Comparison of ENCODE assay signal across 8 cellular contexts in genomic region chrX:51893931-51894696, GRCh38. TPM values are rescaled to one million over a fixed set of nuclear protein-coding genes. Genes with fewer than 3 reads are reported as not detected.
A peak's percentile ranks its signal among the peaks of the same experiment; 100 is the strongest.
DNase-seq lines count a peak whose midpoint lies in the region; ATAC-seq and TF ChIP-seq lines count a peak whose summit lies in the region.

No MANE protein-coding gene starts in this region.

- no peak for DNase-seq in CD4-positive, alpha-beta T cell
- DNase-seq in Karpas-422 (peak; percentile 44), fibroblast of peridontal ligament (ENCODE audit: extremely low read depth) (peak; percentile 32), neural crest cell (ENCODE audit: low read depth, low spot score) (peak; percentile 21), T-helper 9 cell (no peak)
- peak; percentile 17 for DNase-seq in activated CD4-positive, alpha-beta memory T cell treated with anti-CD3 and anti-CD28 coated beads, Interleukin-2, amount 10 ng/mL, durations not matched to agents 7 days and 5 days

- intact Hi-C loops in CD4-positive, alpha-beta T cell (cut with DNase I, micrococcal nuclease) = loop anchor here in 1 of 2 experiments (5.0 kb wide), 1 partner anchor 368 kb away; no protein-coding TSS in a partner anchor

- H3K27ac Mint-ChIP-seq in CD4-positive, alpha-beta T cell = peak overlapping the region; percentile 78
- peak overlapping the region; percentile 58 for H3K27ac Mint-ChIP-seq in activated CD4-positive, alpha-beta memory T cell treated with anti-CD3 and anti-CD28 coated beads, Interleukin-2, amount 10 ng/mL, durations not matched to agents 7 days and 5 days
- peak overlapping the region; percentile 87 for H3K27ac Mint-ChIP-seq in neural crest cell (ENCODE audit: unreplicated experiment)

- peak overlapping the region; percentile 73 for H3K4me3 ChIP-seq in Karpas-422 (ENCODE audit: low read length)

- no peak overlapping the region for H2AFZ ChIP-seq in Karpas-422 (ENCODE audit: low read length)

- H4K20me1 ChIP-seq in Karpas-422 (ENCODE audit: insufficient read depth, low read depth, low read length) = no peaks in the 10 kb centered on the region

- no peaks in the 10 kb centered on the region for H3K27me3 ChIP-seq in CD4-positive, alpha-beta T cell (ENCODE audit: control insufficient read depth, insufficient read depth, low read length)
- no peaks in the 10 kb centered on the region for H3K27me3 ChIP-seq in Karpas-422 (ENCODE audit: low read length)

- TF ChIP-seq CTCF in CD4-positive, alpha-beta T cell (IDR thresholded peaks at IDR 0.05) = no peak
- no peak for TF ChIP-seq CTCF in neural crest cell (conservative IDR thresholded peaks at IDR 0.05)

- H3K4me3 Mint-ChIP-seq in CD4-positive, alpha-beta T cell = peak overlapping the region; percentile 95
- peak overlapping the region; percentile 88 for H3K4me3 Mint-ChIP-seq in activated CD4-positive, alpha-beta memory T cell treated with anti-CD3 and anti-CD28 coated beads, Interleukin-2, amount 10 ng/mL, durations not matched to agents 7 days and 5 days
- peak overlapping the region; percentile 94 for H3K4me3 Mint-ChIP-seq in neural crest cell

- no peaks in the 10 kb centered on the region for H3K9me3 ChIP-seq in CD4-positive, alpha-beta T cell (ENCODE audit: control insufficient read depth, low read length)
- H3K9me3 ChIP-seq in Karpas-422 (ENCODE audit: low read length) = no peaks in the 10 kb centered on the region

- peaks cover 14% of the 10 kb centered on the region for H3K79me2 ChIP-seq in Karpas-422 (ENCODE audit: low read length)

- no peaks in the 10 kb centered on the region for H3K27me3 Mint-ChIP-seq in CD4-positive, alpha-beta T cell
- H3K27me3 Mint-ChIP-seq in activated CD4-positive, alpha-beta memory T cell treated with anti-CD3 and anti-CD28 coated beads, Interleukin-2, amount 10 ng/mL, durations not matched to agents 7 days and 5 days = no peaks in the 10 kb centered on the region
- H3K27me3 Mint-ChIP-seq in neural crest cell (ENCODE audit: low read depth) = peaks cover 3% of the 10 kb centered on the region

- H3K4me1 Mint-ChIP-seq in CD4-positive, alpha-beta T cell (ENCODE audit: low read depth) = peaks cover 28% of the 10 kb centered on the region
- peaks cover 24% of the 10 kb centered on the region for H3K4me1 Mint-ChIP-seq in activated CD4-positive, alpha-beta memory T cell treated with anti-CD3 and anti-CD28 coated beads, Interleukin-2, amount 10 ng/mL, durations not matched to agents 7 days and 5 days
- peaks cover 42% of the 10 kb centered on the region for H3K4me1 Mint-ChIP-seq in neural crest cell

- H3K4me2 ChIP-seq in Karpas-422 (ENCODE audit: low read depth, low read length, poor library complexity, severe bottlenecking) = peak overlapping the region; percentile 76

- peak overlapping the region; percentile 41 for H3K27ac ChIP-seq in CD4-positive, alpha-beta T cell (ENCODE audit: low read depth, low read length)
- H3K27ac ChIP-seq in Karpas-422 (ENCODE audit: low read length) = peak overlapping the region; percentile 25; the same call in 1 of the 2 replicates

- no peak for ATAC-seq in CD4-positive, alpha-beta T cell (ENCODE audit: poor library complexity)
- no peak for ATAC-seq in GM19351 (IDR thresholded peaks at IDR 0.05; ENCODE audit: unreplicated experiment)
- ATAC-seq in GM18870 (IDR thresholded peaks at IDR 0.05; ENCODE audit: unreplicated experiment) = no peak

- H3K9me2 ChIP-seq in Karpas-422 (replicated peaks; ENCODE audit: insufficient read depth, low read length) = no peaks in the 10 kb centered on the region

- H3K9me3 Mint-ChIP-seq in CD4-positive, alpha-beta T cell = no peaks in the 10 kb centered on the region
- no peaks in the 10 kb centered on the region for H3K9me3 Mint-ChIP-seq in activated CD4-positive, alpha-beta memory T cell treated with anti-CD3 and anti-CD28 coated beads, Interleukin-2, amount 10 ng/mL, durations not matched to agents 7 days and 5 days
- H3K9me3 Mint-ChIP-seq in neural crest cell = no peaks in the 10 kb centered on the region

- peaks cover 5% of the 10 kb centered on the region; the same call in 1 of the 2 replicates for H3K36me3 ChIP-seq in Karpas-422 (ENCODE audit: insufficient read depth, low read length)

- POLR2A ChIA-PET in CD4-positive, alpha-beta T cell (lab: Charles Lee) = interaction anchor here (1.4 to 2.4 kb wide), 2 partner anchors 8 to 368 kb away, joined by 3 to 8 read pairs; no protein-coding TSS in a partner anchor
- POLR2A ChIA-PET in activated CD4-positive, alpha-beta memory T cell treated with anti-CD3 and anti-CD28 coated beads, Interleukin-2, amount 10 ng/mL, durations not matched to agents 7 days and 5 days (lab: Charles Lee) = interaction anchor here (1.0 kb wide), 2 partner anchors 92 to 367 kb away, joined by 3 read pairs; no protein-coding TSS in a partner anchor

- H3K9ac ChIP-seq in Karpas-422 (ENCODE audit: low read length) = peak overlapping the region; percentile 78

- H3K36me3 Mint-ChIP-seq in CD4-positive, alpha-beta T cell (ENCODE audit: low read depth) = peaks cover 13% of the 10 kb centered on the region
- peaks cover 8% of the 10 kb centered on the region for H3K36me3 Mint-ChIP-seq in activated CD4-positive, alpha-beta memory T cell treated with anti-CD3 and anti-CD28 coated beads, Interleukin-2, amount 10 ng/mL, durations not matched to agents 7 days and 5 days (ENCODE audit: low read depth)
- peaks cover 26% of the 10 kb centered on the region for H3K36me3 Mint-ChIP-seq in neural crest cell (ENCODE audit: low read depth)

- H3K4me1 ChIP-seq in Karpas-422 (ENCODE audit: low read length) = peaks cover 29% of the 10 kb centered on the region

- CTCF ChIA-PET in CD4-positive, alpha-beta T cell (lab: Charles Lee) = no interaction called here
- CTCF ChIA-PET in activated CD4-positive, alpha-beta memory T cell treated with anti-CD3 and anti-CD28 coated beads, Interleukin-2, amount 10 ng/mL, durations not matched to agents 7 days and 5 days (lab: Charles Lee) = interaction anchor here (0.7 kb wide), 1 partner anchor 60 kb away, joined by 3 read pairs; no protein-coding TSS in a partner anchor

RNA-seq across cellular contexts. Expression of gene MAGED1, which starts 0.7 kb away (rescaled TPM):
- total RNA-seq in CD4-positive, alpha-beta T cell = 10 to 100 TPM; 20.3 to 23.7 TPM
- total RNA-seq in Karpas-422 (2014; rRNA removed; shearing (Covaris generic); ENCODE audit: low replicate concordance) = 92.5 and 93.5 TPM in 2 replicates
- 10 to 100 TPM; 33.9 to 37.9 TPM for total RNA-seq in activated CD4-positive, alpha-beta memory T cell treated with anti-CD3 and anti-CD28 coated beads, Interleukin-2, amount 10 ng/mL, durations not matched to agents 7 days and 5 days
- total RNA-seq in neural crest cell = 237 and 246 TPM in 2 replicates

Comparison
In these comparisons a context has a peak if more than half of its experiments do, and no peak if none do; other contexts are left out.
1. DNase-seq: peak in Karpas-422 (single experiment), activated CD4-positive, alpha-beta memory T cell treated with anti-CD3 and anti-CD28 coated beads, Interleukin-2, amount 10 ng/mL, durations not matched to agents 7 days and 5 days (single experiment), fibroblast of peridontal ligament (single experiment) and neural crest cell (single experiment); none in CD4-positive, alpha-beta T cell (0 of 10) and T-helper 9 cell (single experiment).
2. Peak in every context shown above with its lines, with median percentiles within 50 percentile points of each other: H3K27ac Mint-ChIP-seq and H3K4me3 Mint-ChIP-seq.